In genomic region chr10:92689663-92690210, GRCh38 we compare ENCODE assay signal across 8 cellular contexts. TPM values are rescaled to one million over a fixed set of nuclear protein-coding genes. Genes with fewer than 3 reads are reported as not detected.
DNase-seq lines count a peak whose midpoint lies in the region; ATAC-seq and TF ChIP-seq lines count a peak whose summit lies in the region.

Gene HHEX (plus strand): TSS chr10:92689955. CDS start chr10:92689987, 32 bp downstream.

- H3K4me3 Mint-ChIP-seq in activated T-cell treated with anti-CD3 and anti-CD28 coated beads, Interleukin-2, amount 50 U/mL, for 24 hours: peak within 1 kb of the TSS; percentile 61

- peak; percentile 88 to 96 for TF ChIP-seq POLR2A in adrenal gland (IDR thresholded peaks at IDR 0.05)

- TF ChIP-seq CTCF in OCI-LY1 (IDR thresholded peaks at IDR 0.05; ENCODE audit: low read length) (no peak), adrenal gland (IDR thresholded peaks at IDR 0.05) (peak in 1 of 6 experiments; percentile 28)

- WGBS in adrenal gland, 4 donors: 0 to 1% (median 0%) methylated on average over 1 to 76 of the region's 79 CpGs; no CpG with 5 or more reads in 1 of the 4 donors

- H3K27ac ChIP-seq in OCI-LY1 (ENCODE audit: low read depth, low read length, poor library complexity, severe bottlenecking) (no peak within 1 kb of the TSS), adrenal gland (peak within 1 kb of the TSS; percentile 91 to 97 (median 93))

- peak; percentile 45 for ATAC-seq in HG03039 (IDR thresholded peaks at IDR 0.05; ENCODE audit: unreplicated experiment)
- peak; percentile 77 to 88 for ATAC-seq in left cardiac atrium

- H3K4me2 ChIP-seq in OCI-LY1 (ENCODE audit: low read length): peak within 1 kb of the TSS; percentile 79

- H2AFZ ChIP-seq in OCI-LY1 (ENCODE audit: low read length): no peak within 1 kb of the TSS

- no peak for DNase-seq in activated T-cell treated with anti-CD3 and anti-CD28 coated beads, Interleukin-2, amount 50 U/mL, for 24 hours
- DNase-seq in activated T-cell treated with anti-CD3 and anti-CD28 coated beads for 4 hours (no peak), adrenal gland (peak; percentile 72 to 84 (median 75)), left cardiac atrium (peak; percentile 67), posterior vena cava (ENCODE audit: low spot score) (peak; percentile 90), middle frontal gyrus (ENCODE audit: extremely low spot score, low spot score) (no peak)

- no peaks in the 10 kb centered on the region for H3F3A ChIP-seq in OCI-LY1 (ENCODE audit: insufficient read depth, low read length)

- no peaks in the 10 kb centered on the region for H3K9me3 Mint-ChIP-seq in activated T-cell treated with anti-CD3 and anti-CD28 coated beads, Interleukin-2, amount 50 U/mL, for 24 hours

- H3K9me3 ChIP-seq in OCI-LY1 (ENCODE audit: low read length): no peaks in the 10 kb centered on the region
- no peaks in the 10 kb centered on the region for H3K9me3 ChIP-seq in adrenal gland (replicated peaks in 1 of 3)

- peaks cover 77% of the 10 kb centered on the region for H3K27me3 Mint-ChIP-seq in activated T-cell treated with anti-CD3 and anti-CD28 coated beads, Interleukin-2, amount 50 U/mL, for 24 hours

- peak within 1 kb of the TSS; percentile 37; the same call in 1 of the 2 replicates for H3K9ac ChIP-seq in OCI-LY1 (ENCODE audit: low read length)

- no peaks in the 10 kb centered on the region for H4K20me1 ChIP-seq in OCI-LY1 (ENCODE audit: insufficient read depth, low read length)

- peaks cover 28% of the 10 kb centered on the region for H3K4me1 Mint-ChIP-seq in activated T-cell treated with anti-CD3 and anti-CD28 coated beads, Interleukin-2, amount 50 U/mL, for 24 hours (ENCODE audit: low read depth)

- no peaks in the 10 kb centered on the region for H3K79me2 ChIP-seq in OCI-LY1 (ENCODE audit: insufficient read depth, low read length)

- intact Hi-C loops in adrenal gland (cut with DNase I) (loop anchor here in 1 of 2 donors (10.0 kb wide), 1 partner anchor 125 kb away; no protein-coding TSS in a partner anchor), left cardiac atrium (cut with DNase I) (loop anchor here in 1 of 2 donors (10.0 kb wide), 1 partner anchor 125 kb away; no protein-coding TSS in a partner anchor), posterior vena cava (cut with DNase I) (loop anchor here in 1 of 2 donors (10.0 kb wide), 1 partner anchor 65 kb away; no protein-coding TSS in a partner anchor)

- no peaks in the 10 kb centered on the region for H3K9me2 ChIP-seq in OCI-LY1 (ENCODE audit: low read depth, low read length)

- H3K36me3 ChIP-seq in OCI-LY1 (ENCODE audit: insufficient read depth, low read length) (no peaks in the 10 kb centered on the region), adrenal gland (replicated peaks in 1 of 2) (peaks cover 0 to 9% of the 10 kb centered on the region in 2 donors)

- H3K27me3 ChIP-seq in OCI-LY1 (ENCODE audit: insufficient read depth, low read length) (no peaks in the 10 kb centered on the region), adrenal gland (no peaks in the 10 kb centered on the region)

- peak within 1 kb of the TSS; percentile 8 for H3K27ac Mint-ChIP-seq in activated T-cell treated with anti-CD3 and anti-CD28 coated beads, Interleukin-2, amount 50 U/mL, for 24 hours

- peaks cover 25% of the 10 kb centered on the region for H3K4me1 ChIP-seq in OCI-LY1 (ENCODE audit: insufficient read depth, low read length, severe bottlenecking)
- H3K4me1 ChIP-seq in adrenal gland (replicated peaks in 1 of 2): peaks cover 22 to 27% of the 10 kb centered on the region in 2 donors

- H3K4me3 ChIP-seq in OCI-LY1 (ENCODE audit: low read depth, low read length, poor library complexity, severe bottlenecking): peak within 1 kb of the TSS; percentile 60
- H3K4me3 ChIP-seq in adrenal gland: peak within 1 kb of the TSS; percentile 46 to 87 (median 78)

- H3K36me3 Mint-ChIP-seq in activated T-cell treated with anti-CD3 and anti-CD28 coated beads, Interleukin-2, amount 50 U/mL, for 24 hours (ENCODE audit: low read depth): no peaks in the 10 kb centered on the region

RNA-seq across cellular contexts. Expression of gene HHEX, which starts in this region (rescaled TPM):
- 10 to 100 TPM; 10.2 to 49.3 (median 22.4) TPM for total RNA-seq in adrenal gland
- 10 to 100 TPM; 14.4 to 20.8 (median 18.5) TPM for polyA plus RNA-seq in adrenal gland
- total RNA-seq in left cardiac atrium: 1 to 10 TPM; 3.7 to 9.0 TPM
- 10 to 100 TPM in 1 of 2 donors, 1 to 10 TPM in 1; 9.9 to 11.3 TPM for total RNA-seq in posterior vena cava

Comparison
In these comparisons a context has a peak if more than half of its experiments do, and no peak if none do; other contexts are left out.
1. DNase-seq: peak in adrenal gland (7 of 7), left cardiac atrium (single experiment) and posterior vena cava (single experiment); none in activated T-cell treated with anti-CD3 and anti-CD28 coated beads, Interleukin-2, amount 50 U/mL, for 24 hours (single experiment), activated T-cell treated with anti-CD3 and anti-CD28 coated beads for 4 hours (single experiment) and middle frontal gyrus (single experiment).